Comparison of ENCODE assay signal across 20 cellular contexts in the genomic region with DNA sequence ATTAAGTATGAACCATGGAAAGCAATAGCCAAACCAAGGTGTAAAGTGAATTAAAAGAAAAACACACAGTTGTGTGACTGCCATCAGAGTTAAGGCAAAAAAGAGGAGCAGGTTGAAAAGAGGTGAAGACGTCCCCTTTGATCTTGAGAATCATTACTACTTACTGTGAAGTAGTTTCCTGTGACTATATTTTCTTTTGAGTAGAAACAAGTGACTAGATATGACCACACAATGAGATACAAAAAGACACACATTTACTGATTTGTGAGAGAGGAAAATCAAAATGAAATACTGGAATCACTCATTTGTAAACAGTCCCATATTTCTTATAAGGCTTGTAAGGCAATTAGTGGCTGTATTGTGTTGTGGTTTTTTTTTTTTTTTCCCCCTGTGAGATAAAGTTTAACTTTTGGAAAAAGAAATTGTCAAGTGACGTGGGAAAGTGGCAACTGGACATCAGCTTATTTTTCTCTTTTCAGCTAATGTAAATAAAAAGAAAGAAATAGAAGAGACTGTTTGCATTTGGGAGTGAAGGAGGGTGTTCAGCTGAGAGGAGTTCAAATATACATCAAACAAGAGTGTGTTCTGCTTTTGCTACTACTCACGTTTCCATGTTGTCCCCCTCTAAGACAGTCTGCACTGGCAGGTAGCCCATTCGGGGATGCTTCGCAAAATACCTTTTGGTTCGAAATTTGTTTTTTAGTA.
A peak's percentile ranks its signal among the peaks of the same experiment; 100 is the strongest.
DNase-seq lines count a peak whose midpoint lies in the region; ATAC-seq and FAIRE-seq lines count a peak whose summit lies in the region.
"Had no signal": no experiment of that assay in that cellular context is flagged by ENCODE, and none has a peak within 500 bp of the region (broad histone marks: within the 10 kb centered on the region; RNA-seq: fewer than 3 reads in every experiment).

No MANE protein-coding gene starts in this region.

- peak; percentile 13 for FAIRE-seq in G401.6 (lab: Jason Lieb, UNC)
- FAIRE-seq in GM19239 (lab: Jason Lieb, UNC): peak; percentile 82
- FAIRE-seq: K562 had no signal

- intact Hi-C loops in left colon (cut with DNase I, micrococcal nuclease): no loop called here

- ATAC-seq in HG02798 (IDR thresholded peaks at IDR 0.05; ENCODE audit: poor library complexity, unreplicated experiment) (peak; percentile 44), HG03565 (IDR thresholded peaks at IDR 0.05; ENCODE audit: unreplicated experiment) (peak; percentile 81), left colon (no peak), GM19035 (IDR thresholded peaks at IDR 0.05; ENCODE audit: unreplicated experiment) (no peak), HG03521 (IDR thresholded peaks at IDR 0.05; ENCODE audit: unreplicated experiment) (no peak)
- ATAC-seq: activated CD8-positive, alpha-beta T cell treated with anti-CD3 and anti-CD28 coated beads, Interleukin-2, amount 10 ng/mL, durations not matched to agents 7 days and 5 days; CD8-positive, alpha-beta T cell; heart right ventricle; K562 had no signal

- no peak for DNase-seq in GM19239 (ENCODE audit: insufficient read length, low spot score)
- DNase-seq in left colon: no peak
- no peak for DNase-seq in NCI-H2107 treated with DMSO at 0.1 percent for 48 hours (lab: John Stamatoyannopoulos, UW; ENCODE audit: unreplicated experiment)
- DNase-seq: activated CD8-positive, alpha-beta T cell treated with anti-CD3 and anti-CD28 coated beads, Interleukin-2, amount 10 ng/mL, durations not matched to agents 7 days and 5 days; activated gamma-delta T cell treated with Interleukin-2 at 50 U/mL for 16 hours; aorta; CD8-positive, alpha-beta T cell; dermis blood vessel endothelial cell; heart right ventricle; NCI-H1417; NCI-H446 treated with DMSO at 0.1 percent for 48 hours; sigmoid colon; stimulated activated CD4-positive, alpha-beta T cell treated with anti-CD3 and anti-CD28 coated beads, Interleukin-4, amount 100 ng/mL, for 4 hours; upper lobe of left lung had no signal

Comparison
In these comparisons a context has a peak if more than half of its experiments do, and no peak if none do; other contexts are left out.
1. ATAC-seq: peak in HG02798 (single experiment) and HG03565 (single experiment); none in left colon (single experiment), GM19035 (single experiment) and HG03521 (single experiment).